8 cellular contexts compared by ENCODE assay signal in the genomic region with DNA sequence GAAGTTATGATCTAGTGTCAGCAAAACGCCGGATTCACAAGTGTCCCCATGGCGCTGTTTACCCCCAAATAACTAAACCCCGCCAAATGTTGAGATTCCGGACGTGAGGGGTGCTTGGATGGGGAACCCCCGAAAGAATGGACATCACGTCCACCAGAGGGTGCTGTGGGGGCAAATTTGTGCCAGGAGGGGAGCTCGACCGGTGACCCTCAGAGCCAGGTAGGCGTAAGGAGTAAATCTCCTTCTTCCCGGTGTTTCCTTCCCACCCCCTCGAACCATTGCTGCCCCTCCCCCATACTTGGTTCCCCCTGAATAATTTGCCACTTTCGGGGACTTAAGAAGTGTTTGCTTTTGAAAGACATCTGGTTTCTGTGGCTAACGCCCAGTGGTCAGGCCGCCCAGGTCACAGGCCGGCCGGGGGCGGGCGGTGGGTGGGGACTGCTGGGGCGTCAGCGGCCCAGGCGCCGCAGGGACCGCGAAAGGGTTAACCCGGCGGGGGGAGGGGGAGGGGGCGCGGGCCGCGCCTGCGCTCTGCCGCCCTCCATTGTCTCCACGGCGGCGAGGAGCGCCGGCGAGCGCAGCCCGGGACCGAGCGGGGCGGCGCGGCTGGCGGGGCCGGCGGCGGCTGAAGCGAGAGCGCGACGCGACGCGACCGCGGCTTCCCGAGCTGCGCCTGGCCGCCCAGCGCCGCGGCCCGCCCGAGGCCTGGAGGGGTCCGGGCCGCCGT. TPM values are rescaled to one million over a fixed set of nuclear protein-coding genes. Genes with fewer than 3 reads are reported as not detected.
DNase-seq lines count a peak whose midpoint lies in the region; ATAC-seq and TF ChIP-seq lines count a peak whose summit lies in the region.

A gene (plus strand): TSS at position 544 of the 727 bp plus-strand sequence. CDS start 648 bp downstream, outside the sequence.

- peak within 1 kb of the TSS; percentile 69 for H3K27ac Mint-ChIP-seq in neural progenitor cell

- peak within 1 kb of the TSS; percentile 42 for H3K27ac ChIP-seq in neural progenitor cell

- peaks cover 17% of the 10 kb centered on the region for H3K4me1 ChIP-seq in neural progenitor cell

- peak within 1 kb of the TSS; percentile 93 for H3K4me3 Mint-ChIP-seq in neural progenitor cell

- no peaks in the 10 kb centered on the region for H3K27me3 ChIP-seq in neural progenitor cell

- H3K9ac ChIP-seq in neural progenitor cell, result peak within 1 kb of the TSS; percentile 58

- peak within 1 kb of the TSS; percentile 68 to 82 for H3K4me3 ChIP-seq in foreskin fibroblast (ENCODE audit: low read depth in 1 of 2, low read length in 2 of 2)
- H3K4me3 ChIP-seq in neural progenitor cell, result peak within 1 kb of the TSS; percentile 100

- peaks cover 32% of the 10 kb centered on the region for H3K4me1 Mint-ChIP-seq in neural progenitor cell

- peak within 1 kb of the TSS; percentile 99 for H3K4me2 ChIP-seq in neural progenitor cell

- H4K20me1 ChIP-seq in neural progenitor cell (ENCODE audit: low read depth), result peaks cover 43% of the 10 kb centered on the region

- TF ChIP-seq POLR2A in Raji (IDR thresholded peaks at IDR 0.05; ENCODE audit: insufficient read depth, low read depth, low read length), result peak; percentile 61

- no peaks in the 10 kb centered on the region for H3K9me3 Mint-ChIP-seq in neural progenitor cell

- H3K9me3 ChIP-seq in neural progenitor cell (ENCODE audit: low read depth), result no peaks in the 10 kb centered on the region

- TF ChIP-seq CTCF in foreskin fibroblast (IDR thresholded peaks at IDR 0.05; ENCODE audit: low read depth, low read length), result peak; percentile 76
- peak; percentile 87 for TF ChIP-seq CTCF in neural progenitor cell (IDR thresholded peaks at IDR 0.05)

- DNase-seq in DMS153 treated with DMSO at 0.1 percent for 48 hours (lab: John Stamatoyannopoulos, UW; ENCODE audit: unreplicated experiment) (peak; percentile 77), HuH-7 (ENCODE audit: low spot score) (peak; percentile 88), foreskin fibroblast (peak; percentile 76 to 92), neural progenitor cell (ENCODE audit: low spot score) (peak; percentile 96), stromal cell of bone marrow (ENCODE audit: low read depth) (peak; percentile 47)
- peak; percentile 93 for DNase-seq in activated effector memory CD4-positive, alpha-beta T cell treated with anti-CD3 and anti-CD28 coated beads, Interleukin-2, amount 50 U/mL, for 16 hours

- H2AFZ ChIP-seq in neural progenitor cell (replicated peaks), result peak within 1 kb of the TSS; percentile 77

- peaks cover 11% of the 10 kb centered on the region for H3K36me3 Mint-ChIP-seq in neural progenitor cell

- peaks cover 45% of the 10 kb centered on the region for H3K79me2 ChIP-seq in neural progenitor cell (ENCODE audit: low read depth)

- peak; percentile 67 for ATAC-seq in GM21423 (IDR thresholded peaks at IDR 0.05; ENCODE audit: unreplicated experiment)

- peaks cover 15% of the 10 kb centered on the region for H3F3A ChIP-seq in neural progenitor cell (ENCODE audit: low read depth)

- no peaks in the 10 kb centered on the region for H3K36me3 ChIP-seq in neural progenitor cell

- no peaks in the 10 kb centered on the region for H3K27me3 Mint-ChIP-seq in neural progenitor cell (ENCODE audit: insufficient read depth, low read depth)

RNA-seq across cellular contexts. Expression of the gene that starts here (rescaled TPM):
- 9.3 and 26.3 TPM in 2 replicates for total RNA-seq in neural progenitor cell (ENCODE audit: low replicate concordance)

Comparison
In these comparisons a context has a peak if more than half of its experiments do, and no peak if none do; other contexts are left out.
1. Peak in every context shown above with its lines: DNase-seq, ATAC-seq, H3K4me3 ChIP-seq and H3K27ac ChIP-seq.